13 cellular contexts compared by ENCODE assay signal in genomic region chr10:28242560-28243204, GRCh38.
DNase-seq lines count a peak whose midpoint lies in the region; ATAC-seq, FAIRE-seq and TF ChIP-seq lines count a peak whose summit lies in the region.
"Had no signal": no experiment of that assay in that cellular context is flagged by ENCODE, and none has a peak within 500 bp of the region (broad histone marks: within the 10 kb centered on the region; RNA-seq: fewer than 3 reads in every experiment).

No MANE protein-coding gene starts in this region.

- POLR2A ChIA-PET in HepG2 (lab: Yijun Ruan, JAX) = no interaction called here

- FAIRE-seq in HepG2 (lab: Jason Lieb, UNC) = no peak
- FAIRE-seq: GM12891 had no signal

- H3K27ac ChIP-seq in HepG2 (ENCODE audit: extremely low read length, insufficient read depth, low read length) (peak overlapping the region; percentile 23), right lobe of liver (no peak overlapping the region), neutrophil (peak overlapping the region; percentile 65), heart right ventricle (no peak overlapping the region)
- H3K27ac ChIP-seq: C4-2B had no signal

- H3K4me1 ChIP-seq in HepG2 (ENCODE audit: insufficient read depth, low read length) (peaks cover 27% of the 10 kb centered on the region), right lobe of liver (no peaks in the 10 kb centered on the region), neutrophil (ENCODE audit: control insufficient read depth in 1 of 2, insufficient read depth in 1 of 2, low read depth in 1 of 2, low read length in 1 of 2) (peaks cover 31 to 42% of the 10 kb centered on the region in 2 experiments), heart right ventricle (peaks cover 0 to 20% (median 0%) of the 10 kb centered on the region in 9 donors)

- H3K9me3 ChIP-seq in HepG2 (ENCODE audit: low read length) (no peaks in the 10 kb centered on the region), right lobe of liver (no peaks in the 10 kb centered on the region), neutrophil (no peaks in the 10 kb centered on the region), heart right ventricle (peaks cover 0 to 7% (median 0%) of the 10 kb centered on the region in 11 donors)

- no TSS peak for BruUV-seq in HepG2 (replicated peaks; lab: Mats Ljungman, UMichigan)

- H3K9ac ChIP-seq in HepG2 (ENCODE audit: insufficient read depth, low read depth, low read length) = no peak overlapping the region

- intact Hi-C loops in HepG2 (cut with micrococcal nuclease; ENCODE audit: unreplicated experiment) = loop anchor here (1.0 to 2.0 kb wide), 3 partner anchors 460 to 684 kb away; no protein-coding TSS in a partner anchor
- intact Hi-C loops in right lobe of liver (cut with DNase I) = no loop called here
- intact Hi-C loops in heart right ventricle (cut with DNase I) = loop anchor here in 7 of 10 donors (5.0 to 10.0 kb wide), 7 partner anchors 495 to 798 kb away; partner anchors contain the start of gene MKX (in 1 of the 7)

- TF ChIP-seq POLR2A in HepG2 (IDR thresholded peaks at IDR 0.05; ENCODE audit: insufficient read depth in 1 of 2, low read depth in 2 of 2, low read length in 2 of 2) (no peak), right lobe of liver (IDR thresholded peaks at IDR 0.05) (no peak)

- H3K4me3 ChIP-seq in HepG2 (replicated peaks in 1 of 3; ENCODE audit: insufficient read depth in 1 of 3, low read depth in 2 of 3, low read length in 3 of 3) = no peak overlapping the region
- H3K4me3 ChIP-seq in right lobe of liver = no peak overlapping the region
- no peak overlapping the region for H3K4me3 ChIP-seq in neutrophil (ENCODE audit: low read depth in 1 of 2, low read length in 1 of 2)
- no peak overlapping the region for H3K4me3 ChIP-seq in heart right ventricle

- H3K27me3 ChIP-seq in HepG2 (ENCODE audit: control insufficient read depth in 1 of 2, insufficient read depth in 2 of 2, low read length in 2 of 2) (no peaks in the 10 kb centered on the region), right lobe of liver (no peaks in the 10 kb centered on the region), neutrophil (no peaks in the 10 kb centered on the region), heart right ventricle (no peaks in the 10 kb centered on the region)

- no peaks in the 10 kb centered on the region for H4K20me1 ChIP-seq in HepG2 (ENCODE audit: insufficient read depth, low read length)

- 0 out of 2 replicates have a peak overlapping the region, but pooled peaks have one; percentile 2 for H3K4me2 ChIP-seq in HepG2 (ENCODE audit: low read depth, low read length)

- TF ChIP-seq RAD21 in HepG2 (CRISPR knock-in tag; IDR thresholded peaks at IDR 0.05) = no peak

- ATAC-seq in HepG2 (no peak), right lobe of liver (no peak), heart right ventricle (no peak)

- TF ChIP-seq CTCF in HepG2 (CRISPR knock-in tag; IDR thresholded peaks at IDR 0.05) (no peak), right lobe of liver (IDR thresholded peaks at IDR 0.05) (no peak), neutrophil (IDR thresholded peaks at IDR 0.05) (no peak), heart right ventricle (IDR thresholded peaks at IDR 0.05) (no peak)

- TF ChIP-seq EP300 in HepG2 (IDR thresholded peaks at IDR 0.05; ENCODE audit: low read depth in 2 of 2, low read length in 2 of 2) (no peak), HepG2 (CRISPR knock-in tag; IDR thresholded peaks at IDR 0.05; ENCODE audit: borderline replicate concordance) (no peak)

- H3K79me2 ChIP-seq in HepG2 (ENCODE audit: insufficient read depth, low read length) = peaks cover 2% of the 10 kb centered on the region

- H3K36me3 ChIP-seq in HepG2 (replicated peaks in 1 of 2; ENCODE audit: control insufficient read depth in 1 of 2, insufficient read depth in 2 of 2, low read length in 2 of 2) (peaks cover 0 to 4% of the 10 kb centered on the region in 2 experiments; a peak in 2 of 5 replicates), right lobe of liver (no peaks in the 10 kb centered on the region), neutrophil (peaks cover 8% of the 10 kb centered on the region), heart right ventricle (no peaks in the 10 kb centered on the region)

- peak; percentile 16 for DNase-seq in HepG2 (ENCODE audit: low spot score)
- no peak for DNase-seq in right lobe of liver
- peak; percentile 25 for DNase-seq in COLO829 (ENCODE audit: low spot score)
- DNase-seq in SK-MEL-5 (ENCODE audit: low read depth, low spot score) = peak; percentile 37
- no peak for DNase-seq in GDM1 (lab: John Stamatoyannopoulos, UW)
- DNase-seq in heart right ventricle = no peak
- DNase-seq: DMS79, H7, IMR-90, Right ventricle myocardium superior had no signal

- 21% methylated on average over 1 of the region's 1 CpG for WGBS in HepG2 (ENCODE audit: low lambda C conversion rate)
- WGBS in right lobe of liver (ENCODE audit: insufficient coverage, low coverage, low lambda C conversion rate, missing lambda C conversion rate) = 67% methylated on average over 1 of the region's 1 CpG
- 77 to 91% methylated on average over 1 of the region's 1 CpG for WGBS in heart right ventricle, 2 donors

- H2AFZ ChIP-seq in HepG2 (ENCODE audit: low read length) = no peak overlapping the region

- in situ Hi-C loops in HepG2 (cut with HindIII; ENCODE audit: extremely low pct_ligation_motif_present, low pct_unique_long_range_greater_than_20kb) (loop anchor here (25.0 kb wide), 1 partner anchor 680 kb away; no protein-coding TSS in a partner anchor), SK-MEL-5 (cut with HindIII; ENCODE audit: low pct_unique_long_range_greater_than_20kb, low sequenced_read_pairs) (no loop called here)

- CTCF ChIA-PET in HepG2 (lab: Yijun Ruan, JAX; ENCODE audit: low intra/inter-chr PET ratio, low total read pairs) = interaction anchor here (0.7 to 1.7 kb wide), 4 partner anchors 139 to 797 kb away, joined by 3 to 7 read pairs (median 4); no protein-coding TSS in a partner anchor

TF ChIP-seq in HepG2, 621 proteins besides CTCF, POLR2A, EP300 and RAD21:
- TF ChIP-seq PPARG (CRISPR knock-in tag; conservative IDR thresholded peaks at IDR 0.05) = no peak
- TF ChIP-seq ZNF33B (CRISPR knock-in tag; IDR thresholded peaks at IDR 0.05) = no peak
- no peak for TF ChIP-seq MBD4 (IDR thresholded peaks at IDR 0.05; ENCODE audit: borderline replicate concordance, low read length)
- no peak for TF ChIP-seq NFATC3 (CRISPR knock-in tag; IDR thresholded peaks at IDR 0.05)
- no peak for TF ChIP-seq STAT6 (CRISPR knock-in tag; IDR thresholded peaks at IDR 0.05; ENCODE audit: borderline replicate concordance)
- TF ChIP-seq TOPORS (CRISPR knock-in tag; IDR thresholded peaks at IDR 0.05) = no peak
- TF ChIP-seq MTA3 (CRISPR knock-in tag; IDR thresholded peaks at IDR 0.05) = no peak
- no peak for TF ChIP-seq IKZF1 (IDR thresholded peaks at IDR 0.05)
- no peak for TF ChIP-seq SMYD3 (CRISPR knock-in tag; IDR thresholded peaks at IDR 0.05)
- no peak for TF ChIP-seq SP1 (IDR thresholded peaks at IDR 0.05)
- no peak for TF ChIP-seq SP1 (CRISPR knock-in tag; IDR thresholded peaks at IDR 0.05)
- TF ChIP-seq RCOR2 (CRISPR knock-in tag; IDR thresholded peaks at IDR 0.05) = no peak
- TF ChIP-seq KLF12 (CRISPR knock-in tag; IDR thresholded peaks at IDR 0.05; ENCODE audit: borderline replicate concordance) = no peak
- no peak for TF ChIP-seq ZNF12 (CRISPR knock-in tag; IDR thresholded peaks at IDR 0.05)
- TF ChIP-seq ZNF556 (CRISPR knock-in tag; IDR thresholded peaks at IDR 0.05; ENCODE audit: borderline replicate concordance) = no peak
- TF ChIP-seq WIZ (CRISPR knock-in tag; IDR thresholded peaks at IDR 0.05) = no peak
- TF ChIP-seq ZNF768 (CRISPR knock-in tag; IDR thresholded peaks at IDR 0.05) = no peak
- TF ChIP-seq KAT8 (CRISPR knock-in tag; IDR thresholded peaks at IDR 0.05) = no peak
- no peak for TF ChIP-seq SALL2 (CRISPR knock-in tag; IDR thresholded peaks at IDR 0.05)

Comparison
In these comparisons a context has a peak if more than half of its experiments do, and no peak if none do; other contexts are left out.
1. DNase-seq: peak in HepG2 (single experiment), COLO829 (single experiment) and SK-MEL-5 (single experiment); none in right lobe of liver (0 of 3), GDM1 (single experiment) and heart right ventricle (0 of 2).
2. H3K27ac ChIP-seq: peak in HepG2 (single experiment) and neutrophil (single experiment); none in right lobe of liver (0 of 3) and heart right ventricle (0 of 10).
3. intact Hi-C loops: an anchor here in HepG2 (1.0 to 2.0 kb wide) and heart right ventricle (5.0 to 10.0 kb wide); none called in right lobe of liver.